ENCODE assay signal across 16 cellular contexts in genomic region chr3:63661242-63661641, GRCh38. TPM values are rescaled to one million over a fixed set of nuclear protein-coding genes. Genes with fewer than 3 reads are reported as not detected.
DNase-seq lines count a peak whose midpoint lies in the region; ATAC-seq and TF ChIP-seq lines count a peak whose summit lies in the region.
"Had no signal": no experiment of that assay in that cellular context is flagged by ENCODE, and none has a peak within 500 bp of the region (broad histone marks: within the 10 kb centered on the region; RNA-seq: fewer than 3 reads in every experiment).

No MANE protein-coding gene starts in this region.

- no peak for TF ChIP-seq POLR2A in sigmoid colon (IDR thresholded peaks at IDR 0.05)

- peaks cover 14% of the 10 kb centered on the region for H3K4me1 Mint-ChIP-seq in endodermal cell
- H3K4me1 Mint-ChIP-seq: CD8-positive, alpha-beta memory T cell had no signal

- no peak overlapping the region for H2AFZ ChIP-seq in OCI-LY3 (ENCODE audit: low read depth, low read length)

- ATAC-seq in GM19351 (IDR thresholded peaks at IDR 0.05; ENCODE audit: unreplicated experiment) (peak; percentile 44), HG03469 (IDR thresholded peaks at IDR 0.05; ENCODE audit: unreplicated experiment) (no peak)
- ATAC-seq: activated T-cell treated with anti-CD3 and anti-CD28 coated beads, Interleukin-2, amount 50 U/mL, for 4 hours had no signal

- H3K36me3 Mint-ChIP-seq in endodermal cell (ENCODE audit: low read depth), result no peaks in the 10 kb centered on the region
- H3K36me3 Mint-ChIP-seq: CD8-positive, alpha-beta memory T cell had no signal

- H3K4me3 Mint-ChIP-seq in endodermal cell, result no peak overlapping the region
- H3K4me3 Mint-ChIP-seq: activated T-cell treated with anti-CD3 and anti-CD28 coated beads, Interleukin-2, amount 50 U/mL, for 4 hours; CD8-positive, alpha-beta memory T cell; stimulated activated naive CD8-positive, alpha-beta T cell treated with anti-CD3 and anti-CD28 coated beads, Interleukin-15, Interleukin-2, amounts not matched to agents 100 ng/mL and 50 ng/mL, for 24 hours had no signal

- H3K27ac ChIP-seq in OCI-LY3 (ENCODE audit: low read length) (no peak overlapping the region), endodermal cell (ENCODE audit: low read depth, low read length) (no peak overlapping the region), sigmoid colon (no peak overlapping the region)
- H3K27ac ChIP-seq: KMS-11 had no signal

- no peaks in the 10 kb centered on the region for H3K4me1 ChIP-seq in OCI-LY3 (ENCODE audit: low read length)
- H3K4me1 ChIP-seq in endodermal cell (ENCODE audit: control insufficient read depth, insufficient read depth, low read length), result no peaks in the 10 kb centered on the region
- H3K4me1 ChIP-seq in sigmoid colon, result no peaks in the 10 kb centered on the region

- H3K4me3 ChIP-seq in AG09309 (ENCODE audit: control insufficient read depth, low read depth, low read length) (no peak overlapping the region), OCI-LY3 (ENCODE audit: low read length) (no peak overlapping the region), endodermal cell (ENCODE audit: low read length) (no peak overlapping the region), sigmoid colon (no peak overlapping the region)

- intact Hi-C loops in sigmoid colon (cut with DNase I), result no loop called here

- TF ChIP-seq CTCF in AG09309 (IDR thresholded peaks at IDR 0.05; ENCODE audit: control insufficient read depth, insufficient read depth, low read depth, low read length, missing control alignments) (peak; percentile 33), OCI-LY3 (IDR thresholded peaks at IDR 0.05; ENCODE audit: low read depth, low read length) (peak; percentile 36), endodermal cell (conservative IDR thresholded peaks at IDR 0.05) (peak; percentile 68), sigmoid colon (IDR thresholded peaks at IDR 0.05) (no peak)

- 75% methylated on average over 1 of the region's 1 CpG; no CpG with 5 or more reads in 1 of the 2 experiments for WGBS in endodermal cell (ENCODE audit: insufficient coverage in 1 of 2, insufficient read length in 1 of 2), 2 experiments
- WGBS in sigmoid colon, 2 donors, result 88% methylated on average over 1 of the region's 1 CpG

- H3K27ac Mint-ChIP-seq in endodermal cell, result no peak overlapping the region
- H3K27ac Mint-ChIP-seq: CD8-positive, alpha-beta memory T cell; stimulated activated naive CD8-positive, alpha-beta T cell treated with anti-CD3 and anti-CD28 coated beads, Interleukin-15, Interleukin-2, amounts not matched to agents 100 ng/mL and 50 ng/mL, for 24 hours had no signal

- no peaks in the 10 kb centered on the region for H3K9me3 Mint-ChIP-seq in endodermal cell
- H3K9me3 Mint-ChIP-seq: activated T-cell treated with anti-CD3 and anti-CD28 coated beads, Interleukin-2, amount 50 U/mL, for 4 hours; stimulated activated naive CD8-positive, alpha-beta T cell treated with anti-CD3 and anti-CD28 coated beads, Interleukin-15, Interleukin-2, amounts not matched to agents 100 ng/mL and 50 ng/mL, for 24 hours had no signal

- H3K36me3 ChIP-seq in OCI-LY3 (replicated peaks; ENCODE audit: low read depth, low read length), result no peaks in the 10 kb centered on the region
- no peaks in the 10 kb centered on the region for H3K36me3 ChIP-seq in endodermal cell (ENCODE audit: control insufficient read depth, insufficient read depth, low read length)
- H3K36me3 ChIP-seq in sigmoid colon, result no peaks in the 10 kb centered on the region

- H3K79me2 ChIP-seq in OCI-LY3 (ENCODE audit: low read length), result no peaks in the 10 kb centered on the region

- TF ChIP-seq EP300 in sigmoid colon (IDR thresholded peaks at IDR 0.05), result no peak

- H4K20me1 ChIP-seq in OCI-LY3 (ENCODE audit: insufficient read depth, low read length), result no peaks in the 10 kb centered on the region

- peaks cover 2% of the 10 kb centered on the region for H3K27me3 Mint-ChIP-seq in endodermal cell (ENCODE audit: insufficient read depth)
- H3K27me3 Mint-ChIP-seq: stimulated activated naive CD8-positive, alpha-beta T cell treated with anti-CD3 and anti-CD28 coated beads, Interleukin-15, Interleukin-2, amounts not matched to agents 100 ng/mL and 50 ng/mL, for 24 hours had no signal

- no peak overlapping the region for H3K9ac ChIP-seq in OCI-LY3 (ENCODE audit: low read length)
- H3K9ac ChIP-seq in endodermal cell (ENCODE audit: extremely low read depth, low read length, poor library complexity, severe bottlenecking), result no peak overlapping the region
- H3K9ac ChIP-seq: KMS-11 had no signal

- H3K4me2 ChIP-seq in OCI-LY3 (ENCODE audit: low read length), result no peak overlapping the region
- H3K4me2 ChIP-seq: KMS-11 had no signal

- H3K9me3 ChIP-seq in OCI-LY3 (ENCODE audit: insufficient read depth, low read length), result no peaks in the 10 kb centered on the region
- no peaks in the 10 kb centered on the region for H3K9me3 ChIP-seq in endodermal cell (ENCODE audit: control insufficient read depth, low read length)
- no peaks in the 10 kb centered on the region for H3K9me3 ChIP-seq in sigmoid colon

- no peak for DNase-seq in AG09309 (ENCODE audit: low read depth)
- DNase-seq in endodermal cell, result no peak
- DNase-seq in AG08396 (ENCODE audit: low spot score), result no peak
- DNase-seq in sigmoid colon, result no peak
- DNase-seq in nucleus accumbens (lab: John Stamatoyannopoulos, UW), result no peak
- DNase-seq: activated CD4-positive, alpha-beta T cell treated with anti-CD3 and anti-CD28 coated beads for 1 hour; activated T-cell treated with anti-CD3 and anti-CD28 coated beads, Interleukin-2, amount 50 U/mL, for 4 hours; CD8-positive, alpha-beta memory T cell; stimulated activated CD4-positive, alpha-beta T cell treated with anti-CD3 and anti-CD28 coated beads, Interleukin-4, amount 100 ng/mL, for 1 hour had no signal

- H3K27me3 ChIP-seq in OCI-LY3 (ENCODE audit: low read depth, low read length) (no peaks in the 10 kb centered on the region), endodermal cell (ENCODE audit: control insufficient read depth, insufficient read depth, low read length, poor library complexity, severe bottlenecking) (no peaks in the 10 kb centered on the region), sigmoid colon (no peaks in the 10 kb centered on the region)

RNA-seq across cellular contexts. Expression of gene SNTN, which starts 8.8 kb away (rescaled TPM):
- total RNA-seq in endodermal cell (under 1 TPM in 1 of 2 donors, not detected in 1; 0.40 TPM), sigmoid colon (not detected)
- 0.21 TPM for polyA plus RNA-seq in endodermal cell (2013, experiment 1 of 2)
- polyA plus RNA-seq in endodermal cell (2013, experiment 2 of 2), result not detected
- polyA plus RNA-seq in sigmoid colon, result not detected
- total RNA-seq: activated T-cell treated with anti-CD3 and anti-CD28 coated beads, Interleukin-2, amount 50 U/mL, for 4 hours; CD8-positive, alpha-beta memory T cell; mononuclear cell; posterior vena cava had no signal
- polyA plus RNA-seq: CD8-positive, alpha-beta memory T cell had no signal

Comparison
In these comparisons a context has a peak if more than half of its experiments do, and no peak if none do; other contexts are left out.
1. CTCF ChIP-seq: peak in AG09309 (single experiment), OCI-LY3 (single experiment) and endodermal cell (single experiment); none in sigmoid colon (0 of 4).